In genomic region chr9:34252670-34253459, GRCh38 we compare ENCODE assay signal across 8 cellular contexts.
DNase-seq lines count a peak whose midpoint lies in the region; ATAC-seq, FAIRE-seq and TF ChIP-seq lines count a peak whose summit lies in the region.

No MANE protein-coding gene starts in this region.

- CTCF ChIA-PET in A549 (lab: Yijun Ruan, JAX) = interaction anchor here (0.6 to 9.1 kb wide), 83 partner anchors 14 to 473 kb away, joined by 3 to 125 read pairs (median 5); partner anchors contain the start of genes DCAF12, UBAP1 and UBAP2

- no peaks in the 10 kb centered on the region for H3K9me3 ChIP-seq in A549

- peak; percentile 61 to 69 for TF ChIP-seq RAD21 in A549 (conservative IDR thresholded peaks at IDR 0.05 in 1 of 2, IDR thresholded peaks at IDR 0.05 in 1 of 2)

- 38% methylated on average over 10 of the region's 10 CpGs for WGBS in A549 (ENCODE audit: missing lambda C conversion rate)

- peak overlapping the region; percentile 73 to 76 for H3K27ac ChIP-seq in A549

- no peak for TF ChIP-seq POLR2A in A549 (IDR thresholded peaks at IDR 0.05; ENCODE audit: low read length)
- TF ChIP-seq POLR2A in NB4 (IDR thresholded peaks at IDR 0.05; ENCODE audit: extremely low read depth, insufficient read length) = no peak

- H3K4me1 ChIP-seq in A549 = peaks cover 38% of the 10 kb centered on the region

- no peak overlapping the region for H3K4me2 ChIP-seq in A549

- peak; percentile 67 to 71 for DNase-seq in A549 (ENCODE audit: low read depth in 1 of 2, low spot score in 1 of 2)
- peak; percentile 81 for DNase-seq in NB4 (ENCODE audit: low read depth)
- peak; percentile 64 for DNase-seq in cerebellar cortex (ENCODE audit: low spot score)
- peak; percentile 64 for DNase-seq in left lobe of liver (ENCODE audit: low spot score)
- peak; percentile 57 for DNase-seq in stimulated activated CD4-positive, alpha-beta T cell treated with anti-CD3 and anti-CD28 coated beads, Interleukin-4, amount 100 ng/mL, for 1 hour

- no peak for FAIRE-seq in A549 (lab: Jason Lieb, UNC)

- TF ChIP-seq CTCF in A549 (IDR thresholded peaks at IDR 0.05) = peak; percentile 93
- peak; percentile 100 for TF ChIP-seq CTCF in NB4 (IDR thresholded peaks at IDR 0.05; ENCODE audit: low read depth, low read length)

- POLR2A ChIA-PET in A549 (lab: Yijun Ruan, JAX) = interaction anchor here (0.8 to 2.7 kb wide), 3 partner anchors 74 to 204 kb away, joined by 3 to 9 read pairs (median 7); partner anchors contain the start of genes UBAP1 and UBAP2

- ATAC-seq in A549 (peak; percentile 59 to 76; a peak in 5 of 6 replicates), GM18502 (IDR thresholded peaks at IDR 0.05; ENCODE audit: poor library complexity, unreplicated experiment) (peak; percentile 63), left lobe of liver (peak; percentile 80), HG02571 (IDR thresholded peaks at IDR 0.05; ENCODE audit: unreplicated experiment) (no peak)
- peak; percentile 29 to 44 for ATAC-seq in activated CD4-positive, CD25-positive, alpha-beta regulatory T cell treated with anti-CD3 and anti-CD28 coated beads, Interleukin-2, amount 50 U/mL, for 24 hours

- no peak overlapping the region for H3K4me3 ChIP-seq in A549
- no peak overlapping the region for H3K4me3 ChIP-seq in NB4 (ENCODE audit: low read depth, low read length)

- TF ChIP-seq EP300 in A549 (IDR thresholded peaks at IDR 0.05) = no peak

TF ChIP-seq in A549, 52 proteins besides CTCF, POLR2A, EP300 and RAD21:
- TF ChIP-seq SMC3 (IDR thresholded peaks at IDR 0.05) = peak; percentile 88
- TF ChIP-seq ZNF302 (CRISPR knock-in tag; IDR thresholded peaks at IDR 0.05) = no peak
- TF ChIP-seq, protein P1, sequence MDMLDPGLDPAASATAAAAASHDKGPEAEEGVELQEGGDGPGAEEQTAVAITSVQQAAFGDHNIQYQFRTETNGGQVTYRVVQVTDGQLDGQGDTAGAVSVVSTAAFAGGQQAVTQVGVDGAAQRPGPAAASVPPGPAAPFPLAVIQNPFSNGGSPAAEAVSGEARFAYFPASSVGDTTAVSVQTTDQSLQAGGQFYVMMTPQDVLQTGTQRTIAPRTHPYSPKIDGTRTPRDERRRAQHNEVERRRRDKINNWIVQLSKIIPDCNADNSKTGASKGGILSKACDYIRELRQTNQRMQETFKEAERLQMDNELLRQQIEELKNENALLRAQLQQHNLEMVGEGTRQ (IDR thresholded peaks at IDR 0.05) = 0 out of 2 replicates have a peak, but pooled peaks have one; percentile 29
- 0 out of 2 replicates have a peak, but pooled peaks have one; percentile 15 for TF ChIP-seq TP53 (CRISPR knock-in tag; IDR thresholded peaks at IDR 0.05)
